ENCODE assay signal across 8 cellular contexts in genomic region chr15:78108300-78109084, GRCh38. TPM values are rescaled to one million over a fixed set of nuclear protein-coding genes. Genes with fewer than 3 reads are reported as not detected.
DNase-seq lines count a peak whose midpoint lies in the region; ATAC-seq and TF ChIP-seq lines count a peak whose summit lies in the region.

No MANE protein-coding gene starts in this region.

- H3K9me3 ChIP-seq in cardiac muscle cell (ENCODE audit: low read depth) (no peaks in the 10 kb centered on the region), aorta (ENCODE audit: control insufficient read depth, low read length) (no peaks in the 10 kb centered on the region)

- ATAC-seq in GM19035 (IDR thresholded peaks at IDR 0.05; ENCODE audit: unreplicated experiment) (peak; percentile 51), aorta (ENCODE audit: low FRiP score) (peak; percentile 88)

- DNase-seq in ACHN: peak; percentile 80
- DNase-seq in NAMALWA (ENCODE audit: low spot score): peak; percentile 96
- peak; percentile 81 for DNase-seq in T follicular helper cell (ENCODE audit: low read depth)
- peak; percentile 70 for DNase-seq in activated naive CD8-positive, alpha-beta T cell treated with anti-CD3 and anti-CD28 coated beads, Interleukin-2, amount 50 U/mL, for 16 hours (ENCODE audit: low read depth, low spot score)
- DNase-seq in cardiac muscle cell (ENCODE audit: low read depth in 1 of 2, low spot score in 1 of 2): peak; percentile 89 to 91
- peak; percentile 69 for DNase-seq in pulmonary artery endothelial cell (ENCODE audit: low read depth, low spot score)
- peak; percentile 93 to 94 for DNase-seq in aorta

- H3K4me3 ChIP-seq in cardiac muscle cell: no peak overlapping the region
- no peak overlapping the region for H3K4me3 ChIP-seq in aorta (ENCODE audit: low read length in 2 of 2)

- intact Hi-C loops in aorta (cut with DNase I): loop anchor here (2.0 kb wide), 2 partner anchors 142 to 150 kb away; no protein-coding TSS in a partner anchor

- WGBS in aorta, 2 donors: 39 to 42% methylated on average over 11 of the region's 11 CpGs

- H3K27ac ChIP-seq in cardiac muscle cell: no peak overlapping the region
- no peak overlapping the region for H3K27ac ChIP-seq in aorta (ENCODE audit: low read depth in 1 of 2, low read length in 2 of 2)

- H3K27me3 ChIP-seq in cardiac muscle cell: no peaks in the 10 kb centered on the region
- H3K27me3 ChIP-seq in aorta (ENCODE audit: control insufficient read depth in 1 of 2, insufficient read depth in 2 of 2, low read length in 1 of 2): no peaks in the 10 kb centered on the region

- TF ChIP-seq CTCF in cardiac muscle cell (IDR thresholded peaks at IDR 0.05; ENCODE audit: low read depth, low read length): peak; percentile 96

- in situ Hi-C loops in ACHN (cut with HindIII; ENCODE audit: low pct_ligation_motif_present, low pct_unique_long_range_greater_than_20kb, low sequenced_read_pairs): no loop called here

- H3K4me1 ChIP-seq in cardiac muscle cell (ENCODE audit: low read depth) (no peaks in the 10 kb centered on the region), aorta (ENCODE audit: control insufficient read depth in 1 of 2, insufficient read depth in 2 of 2, low read length in 2 of 2) (no peaks in the 10 kb centered on the region)

- H3K36me3 ChIP-seq in cardiac muscle cell (no peaks in the 10 kb centered on the region), aorta (ENCODE audit: control insufficient read depth in 1 of 2, insufficient read depth in 2 of 2, low read length in 1 of 2) (no peaks in the 10 kb centered on the region)

RNA-seq across cellular contexts. Expression of gene SH2D7, which starts 16.1 kb away (rescaled TPM):
- total RNA-seq in cardiac muscle cell (not detected in 2 replicates), pulmonary artery endothelial cell (not detected in 2 replicates), aorta (not detected)
- polyA plus RNA-seq in cardiac muscle cell (0.22 and 0.98 TPM in 2 replicates), aorta (1 to 10 TPM in 1 of 2 donors, not detected in 1; 1.0 TPM)

RNA-seq across cellular contexts. Expression of gene CIB2, which starts 22.8 kb away (rescaled TPM):
- total RNA-seq in cardiac muscle cell (62.7 and 63.4 TPM in 2 replicates), pulmonary artery endothelial cell (1.4 and 1.6 TPM in 2 replicates), aorta (1 to 10 TPM; 6.3 to 6.9 TPM)
- polyA plus RNA-seq in cardiac muscle cell (59.9 and 72.6 TPM in 2 replicates), aorta (1 to 10 TPM; 8.4 to 9.1 TPM)

RNA-seq across cellular contexts. Expression of gene TBC1D2B, which starts 31.0 kb away (rescaled TPM):
- total RNA-seq in cardiac muscle cell (8.8 and 16.5 TPM in 2 replicates), pulmonary artery endothelial cell (25.7 and 30.9 TPM in 2 replicates), aorta (100 to 1,000 TPM in 1 of 2 donors, 10 to 100 TPM in 1; 49.0 to 109 TPM)
- polyA plus RNA-seq in cardiac muscle cell (6.5 and 11.9 TPM in 2 replicates), aorta (10 to 100 TPM in 1 of 2 donors, 1 to 10 TPM in 1; 9.8 to 57.5 TPM)

RNA-seq across cellular contexts. Expression of gene IDH3A, which starts 40.7 kb away (rescaled TPM):
- total RNA-seq in cardiac muscle cell (63.1 and 80.6 TPM in 2 replicates), pulmonary artery endothelial cell (33.9 and 81.9 TPM in 2 replicates), aorta (10 to 100 TPM; 60.7 to 68.3 TPM)
- polyA plus RNA-seq in cardiac muscle cell (79.4 and 113 TPM in 2 replicates), aorta (10 to 100 TPM; 36.7 to 99.3 TPM)
